Comparison of ENCODE assay signal across 9 cellular contexts in the genomic region with DNA sequence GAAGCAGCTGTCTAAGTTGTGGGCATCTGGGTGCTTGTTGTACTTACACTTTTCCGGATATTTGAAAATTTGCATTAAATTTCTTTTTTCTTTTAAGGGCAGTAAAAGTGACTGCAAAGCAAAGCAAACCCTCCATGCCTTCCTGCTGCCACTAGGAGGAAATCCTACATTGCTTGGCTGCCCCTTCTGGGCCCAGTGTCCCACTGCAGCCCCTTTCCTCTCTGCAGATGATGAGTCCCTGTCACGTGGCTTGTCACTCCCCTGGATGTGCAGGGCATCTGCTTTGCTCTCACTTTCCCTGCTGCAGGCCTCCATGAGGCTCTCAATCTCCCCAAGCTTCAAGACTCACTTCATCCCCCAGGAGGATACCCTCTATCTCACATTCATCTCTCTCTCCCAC. TPM values are rescaled to one million over a fixed set of nuclear protein-coding genes. Genes with fewer than 3 reads are reported as not detected.
DNase-seq lines count a peak whose midpoint lies in the region; ATAC-seq, FAIRE-seq and TF ChIP-seq lines count a peak whose summit lies in the region.
"Had no signal": no experiment of that assay in that cellular context is flagged by ENCODE, and none has a peak within 500 bp of the region (broad histone marks: within the 10 kb centered on the region; RNA-seq: fewer than 3 reads in every experiment).

No MANE protein-coding gene starts in this region.

- H3K27ac Mint-ChIP-seq in activated naive CD4-positive, alpha-beta T cell treated with anti-CD3 and anti-CD28 coated beads, Interleukin-2, amount 50 U/mL, for 72 hours, result no peak overlapping the region
- H3K27ac Mint-ChIP-seq: memory B cell had no signal

- 0% methylated on average over 2 of the region's 2 CpGs for WGBS in K562 (ENCODE audit: insufficient coverage, low coverage, missing lambda C conversion rate)
- 62% methylated on average over 2 of the region's 2 CpGs for WGBS in smooth muscle cell (ENCODE audit: low lambda C conversion rate)

- CTCF ChIA-PET in K562 (lab: Yijun Ruan, JAX; ENCODE audit: low intra/inter-chr PET ratio), result no interaction called here

- TF ChIP-seq RAD21 in K562 (CRISPR knock-in tag; conservative IDR thresholded peaks at IDR 0.05 in 1 of 2, IDR thresholded peaks at IDR 0.05 in 1 of 2) (peak in 1 of 2 experiments; percentile 25; a peak in 1 of 4 replicates), neural cell (conservative IDR thresholded peaks at IDR 0.05) (peak; percentile 43)

- TF ChIP-seq POLR2A in K562 (conservative IDR thresholded peaks at IDR 0.05), result no peak

- BruUV-seq in K562 (replicated peaks; lab: Mats Ljungman, UMichigan), result no TSS peak

- no peak for FAIRE-seq in K562 (lab: Jason Lieb, UNC)

- H3K36me3 ChIP-seq in K562 (ENCODE audit: control insufficient read depth, insufficient read depth, low read length) (no peaks in the 10 kb centered on the region), neural cell (ENCODE audit: insufficient read depth, low read length) (no peaks in the 10 kb centered on the region), smooth muscle cell (ENCODE audit: low read depth) (no peaks in the 10 kb centered on the region)

- ATAC-seq in K562 (peak; percentile 86), GM18520 (IDR thresholded peaks at IDR 0.05; ENCODE audit: unreplicated experiment) (no peak)
- no peak for ATAC-seq in activated naive CD4-positive, alpha-beta T cell treated with anti-CD3 and anti-CD28 coated beads, Interleukin-2, amount 50 U/mL, for 72 hours

- H3K27ac ChIP-seq in K562 (ENCODE audit: extremely low read depth, low read depth, low read length) (no peak overlapping the region), neural cell (ENCODE audit: low read length) (no peak overlapping the region), smooth muscle cell (ENCODE audit: low read depth) (no peak overlapping the region)

- H3F3A ChIP-seq in neural cell (ENCODE audit: insufficient read depth, low read length, poor library complexity, severe bottlenecking) (no peaks in the 10 kb centered on the region), smooth muscle cell (ENCODE audit: low read depth) (no peaks in the 10 kb centered on the region)

- TF ChIP-seq EP300 in K562 (IDR thresholded peaks at IDR 0.05; ENCODE audit: low read length) (no peak), neural cell (conservative IDR thresholded peaks at IDR 0.05; ENCODE audit: poor library complexity, severe bottlenecking) (no peak)

- H3K9me3 ChIP-seq in K562 (replicated peaks; ENCODE audit: control insufficient read depth, insufficient read depth, low read depth, low read length) (no peaks in the 10 kb centered on the region), neural cell (ENCODE audit: low read length) (no peaks in the 10 kb centered on the region), smooth muscle cell (replicated peaks; ENCODE audit: low read depth) (no peaks in the 10 kb centered on the region)

- no peaks in the 10 kb centered on the region for H3K36me3 Mint-ChIP-seq in activated naive CD4-positive, alpha-beta T cell treated with anti-CD3 and anti-CD28 coated beads, Interleukin-2, amount 50 U/mL, for 72 hours

- H2AFZ ChIP-seq in K562 (ENCODE audit: low read depth, low read length) (no peak overlapping the region), neural cell (ENCODE audit: low read depth, low read length) (no peak overlapping the region), smooth muscle cell (ENCODE audit: low read depth) (no peak overlapping the region)

- DNase-seq in ELF-1 (ENCODE audit: low read depth, low spot score), result peak; percentile 77
- peak; percentile 56 for DNase-seq in NAMALWA (ENCODE audit: low spot score)
- DNase-seq in K562 (ENCODE audit: extremely low read depth in 1 of 4, low spot score in 3 of 4), result peak; percentile 16 to 40 (median 28)
- no peak for DNase-seq in smooth muscle cell (lab: John Stamatoyannopoulos, UW; ENCODE audit: unreplicated experiment)
- DNase-seq in activated naive CD4-positive, alpha-beta T cell treated with anti-CD3 and anti-CD28 coated beads, Interleukin-2, amount 50 U/mL, for 72 hours (ENCODE audit: low spot score in 2 of 2), result no peak
- DNase-seq: stimulated activated CD4-positive, alpha-beta T cell treated with anti-CD3 and anti-CD28 coated beads, Interleukin-1b, Interleukin-23, amount 100 ng/mL, for 48 hours had no signal

- intact Hi-C loops in K562 (cut with micrococcal nuclease), result no loop called here

- H3K9me2 ChIP-seq in neural cell (ENCODE audit: insufficient read depth, low read length), result no peaks in the 10 kb centered on the region

- H3K4me2 ChIP-seq in K562 (ENCODE audit: insufficient read depth, low read length), result no peak overlapping the region
- no peak overlapping the region for H3K4me2 ChIP-seq in neural cell (ENCODE audit: low read length)
- H3K4me2 ChIP-seq in smooth muscle cell, result no peak overlapping the region

- TF ChIP-seq CTCF in K562 (IDR thresholded peaks at IDR 0.05 in 2 of 3, conservative IDR thresholded peaks at IDR 0.05 in 1 of 3; ENCODE audit: insufficient read depth in 2 of 3, low read depth in 1 of 3, low read length in 3 of 3) (peak; percentile 40 to 95 (median 53); a peak in 5 of 6 replicates), neural cell (IDR thresholded peaks at IDR 0.05; ENCODE audit: poor library complexity, severe bottlenecking) (peak; percentile 44), smooth muscle cell (IDR thresholded peaks at IDR 0.05; ENCODE audit: borderline replicate concordance, insufficient read depth, poor library complexity, severe bottlenecking) (no peak)

- H3K9me3 Mint-ChIP-seq in activated naive CD4-positive, alpha-beta T cell treated with anti-CD3 and anti-CD28 coated beads, Interleukin-2, amount 50 U/mL, for 72 hours, result no peaks in the 10 kb centered on the region
- H3K9me3 Mint-ChIP-seq: memory B cell had no signal

- in situ Hi-C loops in K562 (cut with MboI), result no loop called here

- H3K9ac ChIP-seq in K562 (ENCODE audit: insufficient read depth in 1 of 2, low read depth in 2 of 2, low read length in 2 of 2) (no peak overlapping the region), neural cell (ENCODE audit: low read length) (no peak overlapping the region), smooth muscle cell (ENCODE audit: low read depth) (no peak overlapping the region)

- H3K4me1 ChIP-seq in K562 (replicated peaks in 1 of 2; ENCODE audit: control insufficient read depth in 2 of 2, insufficient read depth in 2 of 2, low read length in 2 of 2), result no peaks in the 10 kb centered on the region
- H3K4me1 ChIP-seq in smooth muscle cell (ENCODE audit: low read depth), result no peaks in the 10 kb centered on the region

- H3K79me2 ChIP-seq in K562 (ENCODE audit: control insufficient read depth, insufficient read depth, low read length), result no peaks in the 10 kb centered on the region
- H3K79me2 ChIP-seq in neural cell (replicated peaks; ENCODE audit: insufficient read depth, low read length), result no peaks in the 10 kb centered on the region
- no peaks in the 10 kb centered on the region for H3K79me2 ChIP-seq in smooth muscle cell (ENCODE audit: low read depth)

- H3K4me3 ChIP-seq in K562 (no peak overlapping the region), neural cell (ENCODE audit: low read length) (no peak overlapping the region), smooth muscle cell (no peak overlapping the region)

- H3K27me3 ChIP-seq in K562 (ENCODE audit: control insufficient read depth in 2 of 2, insufficient read depth in 2 of 2, low read length in 2 of 2) (no peaks in the 10 kb centered on the region), neural cell (ENCODE audit: insufficient read depth, low read depth, low read length) (no peaks in the 10 kb centered on the region), smooth muscle cell (ENCODE audit: low read depth) (no peaks in the 10 kb centered on the region)

- POLR2A ChIA-PET in K562 (lab: Yijun Ruan, JAX), result no interaction called here

- H4K20me1 ChIP-seq in K562 (replicated peaks; ENCODE audit: control insufficient read depth, insufficient read depth, low read length) (no peaks in the 10 kb centered on the region), neural cell (ENCODE audit: insufficient read depth) (no peaks in the 10 kb centered on the region), smooth muscle cell (ENCODE audit: low read depth) (no peaks in the 10 kb centered on the region)

- no peaks in the 10 kb centered on the region for H3K9me1 ChIP-seq in K562 (ENCODE audit: control insufficient read depth, insufficient read depth, low read length)

RNA-seq across cellular contexts. Expression of a gene that starts 12.7 kb away (rescaled TPM):
- total RNA-seq in K562 (2011; cell fraction: chromatin; rRNA removed; ENCODE audit: low replicate concordance), result 5.1 and 5.7 TPM in 2 replicates
- total RNA-seq in K562 (2011; cell fraction: nucleolus; rRNA removed), result 1.8 and 3.0 TPM in 2 replicates
- 7.3 and 10.6 TPM in 2 replicates for total RNA-seq in K562 (2011; cell fraction: nucleoplasm; rRNA removed)
- total RNA-seq in K562 (2014; rRNA removed), result 23.8 and 28.5 TPM in 2 replicates
- 26.2 and 27.1 TPM in 2 replicates for total RNA-seq in K562 (2014; rRNA removed; fragmentation: Illumina TruSeq; extraction: Trizol)
- 29.1 and 29.8 TPM in 2 replicates for total RNA-seq in K562 (2015; rRNA removed; fragmentation: Illumina TruSeq; extraction: Trizol)
- total RNA-seq in K562 (2021), result 27.4 and 32.2 TPM in 2 replicates
- polyA plus RNA-seq in K562 (2011; rRNA removed), result 18.0 and 20.1 TPM in 2 replicates
- polyA plus RNA-seq in K562 (2011; cell fraction: cytosol; rRNA removed), result 12.2 and 17.3 TPM in 2 replicates
- polyA plus RNA-seq in K562 (2011; cell fraction: nucleus; rRNA removed), result 8.5 and 9.2 TPM in 2 replicates
- polyA plus RNA-seq in K562 (2012), result 30.1 and 52.9 TPM in 2 replicates
- 45.8 and 50.0 TPM in 2 replicates for polyA plus RNA-seq in K562 (2014; fragmentation: Illumina TruSeq; extraction: Trizol)
- 10 to 100 TPM in 1 of 2 experiments, 1 to 10 TPM in 1; 8.6 to 17.4 TPM for polyA plus RNA-seq in K562 (2014; fragmentation: Nextera tagmentation; extraction: Ambion mirVana)
- 35.9 and 37.7 TPM in 2 replicates for polyA plus RNA-seq in K562 (2014; rRNA removed)
- polyA minus RNA-seq in K562 (2011; rRNA and poly(A)+ RNA removed), result 7.8 and 9.9 TPM in 2 replicates
- polyA minus RNA-seq in K562 (2011; cell fraction: cytosol; rRNA and poly(A)+ RNA removed), result 3.5 and 5.3 TPM in 2 replicates
- polyA minus RNA-seq in K562 (2011; cell fraction: nucleus; rRNA and poly(A)+ RNA removed), result 1.8 and 3.6 TPM in 2 replicates
- 22.4 and 27.5 TPM in 2 replicates for polyA plus RNA-seq in neural cell
- polyA minus RNA-seq in neural cell, result 11.2 and 12.6 TPM in 2 replicates
- 9.7 and 13.4 TPM in 2 replicates for total RNA-seq in smooth muscle cell
- polyA plus RNA-seq in smooth muscle cell, result 40.0 and 48.4 TPM in 2 replicates
- total RNA-seq in activated naive CD4-positive, alpha-beta T cell treated with anti-CD3 and anti-CD28 coated beads, Interleukin-2, amount 50 U/mL, for 72 hours, result 10 to 100 TPM; 26.8 to 31.5 TPM

RNA-seq across cellular contexts. Expression of a gene that starts 43.1 kb away (rescaled TPM):
- 0.23 TPM in 1 of 2 replicates, not detected in the other for total RNA-seq in K562 (2011; cell fraction: chromatin; rRNA removed; ENCODE audit: low replicate concordance)
- 0.17 TPM in 1 of 2 replicates, not detected in the other for total RNA-seq in K562 (2011; cell fraction: nucleolus; rRNA removed)
- total RNA-seq in K562 (2011; cell fraction: nucleoplasm; rRNA removed), result 0.07 TPM in 1 of 2 replicates, not detected in the other
- total RNA-seq in K562 (2014; rRNA removed), result 0.04 TPM in 1 of 2 replicates, not detected in the other
- total RNA-seq in K562 (2014; rRNA removed; fragmentation: Illumina TruSeq; extraction: Trizol), result not detected in 2 replicates
- total RNA-seq in K562 (2015; rRNA removed; fragmentation: Illumina TruSeq; extraction: Trizol), result 0.04 TPM in 2 replicates
- total RNA-seq in K562 (2021), result 0.07 and 0.09 TPM in 2 replicates
- 0.01 and 0.08 TPM in 2 replicates for polyA plus RNA-seq in K562 (2011; rRNA removed)
- polyA plus RNA-seq in K562 (2011; cell fraction: cytosol; rRNA removed), result 0.09 and 0.13 TPM in 2 replicates
- polyA plus RNA-seq in K562 (2011; cell fraction: nucleus; rRNA removed), result 0.07 and 0.13 TPM in 2 replicates
- 0.56 and 1.0 TPM in 2 replicates for polyA plus RNA-seq in K562 (2012)
- polyA plus RNA-seq in K562 (2014; fragmentation: Illumina TruSeq; extraction: Trizol), result 0.06 TPM in 2 replicates
- polyA plus RNA-seq in K562 (2014; fragmentation: Nextera tagmentation; extraction: Ambion mirVana), result under 1 TPM; 0.01 to 0.04 TPM
- 0.04 and 0.07 TPM in 2 replicates for polyA plus RNA-seq in K562 (2014; rRNA removed)
- 0.09 TPM in 1 of 2 replicates, not detected in the other for polyA minus RNA-seq in K562 (2011; rRNA and poly(A)+ RNA removed)
- polyA minus RNA-seq in K562 (2011; cell fraction: cytosol; rRNA and poly(A)+ RNA removed), result not detected in 2 replicates
- polyA minus RNA-seq in K562 (2011; cell fraction: nucleus; rRNA and poly(A)+ RNA removed), result not detected in 2 replicates
- polyA plus RNA-seq in neural cell, result 9.8 and 13.6 TPM in 2 replicates
- polyA minus RNA-seq in neural cell, result 14.6 and 15.7 TPM in 2 replicates
- total RNA-seq in smooth muscle cell, result 7.8 and 10.8 TPM in 2 replicates
- polyA plus RNA-seq in smooth muscle cell, result 16.5 and 23.5 TPM in 2 replicates
- total RNA-seq in activated naive CD4-positive, alpha-beta T cell treated with anti-CD3 and anti-CD28 coated beads, Interleukin-2, amount 50 U/mL, for 72 hours, result under 1 TPM; 0.27 to 0.31 TPM

Comparison
In these comparisons a context has a peak if more than half of its experiments do, and no peak if none do; other contexts are left out.
1. DNase-seq: peak in ELF-1 (single experiment), NAMALWA (single experiment) and K562 (4 of 4); none in smooth muscle cell (single experiment) and activated naive CD4-positive, alpha-beta T cell treated with anti-CD3 and anti-CD28 coated beads, Interleukin-2, amount 50 U/mL, for 72 hours (0 of 2).